Comparison of ENCODE assay signal across 8 cellular contexts in genomic region chr16:86575754-86576557, GRCh38. TPM values are rescaled to one million over a fixed set of nuclear protein-coding genes. Genes with fewer than 3 reads are reported as not detected.
DNase-seq lines count a peak whose midpoint lies in the region; ATAC-seq and TF ChIP-seq lines count a peak whose summit lies in the region.

No MANE protein-coding gene starts in this region.

- H3K27ac Mint-ChIP-seq in Caco-2 (ENCODE audit: unreplicated experiment): peak overlapping the region; percentile 85
- H3K27ac Mint-ChIP-seq in stimulated activated memory B cell treated with anti-CD40 and anti-IgM and Interleukin-4, amounts not matched to agents 10 μg/mL and 1 μg/mL and 100 μg/mL, for 72 hours: no peak overlapping the region

- ATAC-seq in lung (ENCODE audit: insufficient read depth, low FRiP score) (peak; percentile 66), GM21515 (IDR thresholded peaks at IDR 0.05; ENCODE audit: unreplicated experiment) (no peak), GM18870 (IDR thresholded peaks at IDR 0.05; ENCODE audit: unreplicated experiment) (no peak)
- ATAC-seq in stimulated activated memory B cell treated with anti-CD40 and anti-IgM and Interleukin-4, amounts not matched to agents 10 μg/mL and 1 μg/mL and 100 μg/mL, for 72 hours: peak; percentile 50

- H3K4me1 Mint-ChIP-seq in Caco-2 (ENCODE audit: low read depth, unreplicated experiment): peaks cover 12% of the 10 kb centered on the region
- peaks cover 15% of the 10 kb centered on the region for H3K4me1 Mint-ChIP-seq in stimulated activated memory B cell treated with anti-CD40 and anti-IgM and Interleukin-4, amounts not matched to agents 10 μg/mL and 1 μg/mL and 100 μg/mL, for 72 hours

- H3K9ac ChIP-seq in HUES64 (ENCODE audit: low read depth, low read length): no peak overlapping the region

- H3K9me3 Mint-ChIP-seq in Caco-2 (ENCODE audit: unreplicated experiment): no peaks in the 10 kb centered on the region
- H3K9me3 Mint-ChIP-seq in stimulated activated memory B cell treated with anti-CD40 and anti-IgM and Interleukin-4, amounts not matched to agents 10 μg/mL and 1 μg/mL and 100 μg/mL, for 72 hours: no peaks in the 10 kb centered on the region

- POLR2A ChIA-PET in Caco-2 (lab: Charles Lee): interaction anchor here (0.7 kb wide), 1 partner anchor 379 kb away, joined by 6 read pairs; no protein-coding TSS in a partner anchor

- under 1% methylated on average over 53 of the region's 54 CpGs for WGBS in HUES64
- 0% methylated on average over 54 of the region's 54 CpGs for whole genome bisulfite sequencing in ectodermal cell, 2 experiments
- WGBS in lung, 2 donors: 2 to 3% methylated on average over 53 to 54 of the region's 54 CpGs

- H3K36me3 Mint-ChIP-seq in Caco-2 (ENCODE audit: insufficient read depth, unreplicated experiment): peaks cover 10% of the 10 kb centered on the region
- no peaks in the 10 kb centered on the region for H3K36me3 Mint-ChIP-seq in stimulated activated memory B cell treated with anti-CD40 and anti-IgM and Interleukin-4, amounts not matched to agents 10 μg/mL and 1 μg/mL and 100 μg/mL, for 72 hours

- H3K27me3 Mint-ChIP-seq in Caco-2 (ENCODE audit: insufficient read depth, unreplicated experiment): peaks cover 18% of the 10 kb centered on the region
- H3K27me3 Mint-ChIP-seq in stimulated activated memory B cell treated with anti-CD40 and anti-IgM and Interleukin-4, amounts not matched to agents 10 μg/mL and 1 μg/mL and 100 μg/mL, for 72 hours: peaks cover 100% of the 10 kb centered on the region

- H3K36me3 ChIP-seq in Caco-2 (ENCODE audit: control insufficient read depth, insufficient read depth, low read length) (no peaks in the 10 kb centered on the region), HUES64 (ENCODE audit: insufficient read depth, low read length) (no peaks in the 10 kb centered on the region), WERI-Rb-1 (no peaks in the 10 kb centered on the region), ectodermal cell (ENCODE audit: control insufficient read depth, insufficient read depth, low read length) (no peaks in the 10 kb centered on the region), lung (ENCODE audit: control insufficient read depth in 2 of 2, insufficient read depth in 2 of 2, low read length in 2 of 2) (no peaks in the 10 kb centered on the region)

- DNase-seq in Caco-2: peak; percentile 92 to 93
- DNase-seq in WERI-Rb-1: peak; percentile 72
- no peak for DNase-seq in lung (ENCODE audit: low spot score)

- H3K4me1 ChIP-seq in Caco-2 (peaks cover 12% of the 10 kb centered on the region; the same call in 1 of the 2 replicates), HUES64 (ENCODE audit: insufficient read depth, low read length) (peaks cover 40% of the 10 kb centered on the region), ectodermal cell (ENCODE audit: control insufficient read depth, insufficient read depth, low read length) (peaks cover 17% of the 10 kb centered on the region), lung (ENCODE audit: control insufficient read depth in 2 of 2, insufficient read depth in 2 of 2, low read length in 2 of 2) (peaks cover 0 to 13% of the 10 kb centered on the region in 2 donors)

- intact Hi-C loops in Caco-2 (cut with micrococcal nuclease; ENCODE audit: unreplicated experiment): loop anchor here (5.0 kb wide), 2 partner anchors 256 to 486 kb away; no protein-coding TSS in a partner anchor

- H3K4me3 ChIP-seq in Caco-2 (ENCODE audit: low read depth, low read length) (peak overlapping the region; percentile 49), HUES64 (ENCODE audit: low read length) (peak overlapping the region; percentile 63), WERI-Rb-1 (ENCODE audit: low read depth, low read length) (no peak overlapping the region), ectodermal cell (ENCODE audit: insufficient read depth, low read depth, low read length) (peak overlapping the region; percentile 40), lung (peak overlapping the region; percentile 18)

- CTCF ChIA-PET in Caco-2 (lab: Charles Lee): interaction anchor here (0.5 to 1.2 kb wide), 25 partner anchors 11 to 845 kb away, joined by 3 to 13 read pairs (median 5); no protein-coding TSS in a partner anchor

- peak; percentile 63 to 95 for TF ChIP-seq CTCF in Caco-2 (IDR thresholded peaks at IDR 0.05; ENCODE audit: insufficient read depth in 1 of 2, low read depth in 1 of 2, low read length in 1 of 2, severe bottlenecking in 1 of 2, unreplicated experiment in 1 of 2)
- peak; percentile 63 for TF ChIP-seq CTCF in WERI-Rb-1 (IDR thresholded peaks at IDR 0.05; ENCODE audit: low read depth, low read length)
- TF ChIP-seq CTCF in lung (IDR thresholded peaks at IDR 0.05; ENCODE audit: control extremely low read depth, extremely low read depth): no peak

- H3K9me3 ChIP-seq in Caco-2 (no peaks in the 10 kb centered on the region), HUES64 (ENCODE audit: insufficient read depth, low read depth, low read length) (no peaks in the 10 kb centered on the region), WERI-Rb-1 (ENCODE audit: severe bottlenecking) (no peaks in the 10 kb centered on the region), ectodermal cell (ENCODE audit: control insufficient read depth, low read length) (no peaks in the 10 kb centered on the region), lung (ENCODE audit: control insufficient read depth in 2 of 2, insufficient read depth in 1 of 2, low read length in 1 of 2) (no peaks in the 10 kb centered on the region)

- H3K27ac ChIP-seq in HUES64 (ENCODE audit: low read depth, low read length): no peak overlapping the region; the same call in 1 of the 2 replicates
- H3K27ac ChIP-seq in WERI-Rb-1: no peak overlapping the region
- no peak overlapping the region for H3K27ac ChIP-seq in ectodermal cell (ENCODE audit: insufficient read depth, low read depth, low read length, poor library complexity, severe bottlenecking)
- no peak overlapping the region for H3K27ac ChIP-seq in lung (ENCODE audit: low read depth in 1 of 2, low read length in 1 of 2)

- peak overlapping the region; percentile 98 for H3K4me3 Mint-ChIP-seq in Caco-2 (ENCODE audit: unreplicated experiment)
- peak overlapping the region; percentile 75 for H3K4me3 Mint-ChIP-seq in stimulated activated memory B cell treated with anti-CD40 and anti-IgM and Interleukin-4, amounts not matched to agents 10 μg/mL and 1 μg/mL and 100 μg/mL, for 72 hours

- H3K27me3 ChIP-seq in Caco-2 (replicated peaks; ENCODE audit: control insufficient read depth, insufficient read depth, low read length): no peaks in the 10 kb centered on the region
- peaks cover 100% of the 10 kb centered on the region for H3K27me3 ChIP-seq in HUES64 (ENCODE audit: insufficient read depth, low read length)
- H3K27me3 ChIP-seq in WERI-Rb-1 (ENCODE audit: insufficient read depth, low read depth, severe bottlenecking): no peaks in the 10 kb centered on the region
- H3K27me3 ChIP-seq in ectodermal cell (ENCODE audit: control insufficient read depth, insufficient read depth, low read length, poor library complexity, severe bottlenecking): peaks cover 100% of the 10 kb centered on the region
- H3K27me3 ChIP-seq in lung (ENCODE audit: control insufficient read depth, insufficient read depth): peaks cover 17% of the 10 kb centered on the region

- BruUV-seq in Caco-2 (replicated peaks; lab: Mats Ljungman, UMichigan): no TSS peak

RNA-seq across cellular contexts. Expression of gene FOXL1, which starts 2.4 kb away (rescaled TPM):
- 0.11 TPM in 1 of 2 replicates, not detected in the other for total RNA-seq in Caco-2 (2022)
- 0.05 TPM for polyA plus RNA-seq in HUES64 (2013, experiment 1 of 2)
- polyA plus RNA-seq in HUES64 (2013, experiment 2 of 2): 0.19 TPM
- 2.1 TPM for polyA plus RNA-seq in ectodermal cell (2013, experiment 1 of 4)
- 2.8 TPM for polyA plus RNA-seq in ectodermal cell (2013, experiment 2 of 4)
- polyA plus RNA-seq in ectodermal cell (2013, experiment 3 of 4): 0.91 TPM
- 1.2 TPM for polyA plus RNA-seq in ectodermal cell (2013, experiment 4 of 4)
- total RNA-seq in lung: 1 to 10 TPM; 2.0 to 2.5 TPM
- under 1 TPM; 0.41 to 0.68 TPM for polyA plus RNA-seq in lung

RNA-seq across cellular contexts. Expression of gene FOXC2, which starts 9.3 kb away (rescaled TPM):
- total RNA-seq in Caco-2 (2022) (not detected in 2 replicates), lung (1 to 10 TPM in 1 of 2 donors, under 1 TPM in 1; 0.82 to 2.7 TPM)
- polyA plus RNA-seq in HUES64 (2013, experiment 1 of 2): 0.40 TPM
- polyA plus RNA-seq in HUES64 (2013, experiment 2 of 2): 0.70 TPM
- 5.3 TPM for polyA plus RNA-seq in ectodermal cell (2013, experiment 1 of 4)
- polyA plus RNA-seq in ectodermal cell (2013, experiment 2 of 4): 6.9 TPM
- 4.0 TPM for polyA plus RNA-seq in ectodermal cell (2013, experiment 3 of 4)
- polyA plus RNA-seq in ectodermal cell (2013, experiment 4 of 4): 3.2 TPM
- under 1 TPM; 0.37 to 0.43 TPM for polyA plus RNA-seq in lung

RNA-seq across cellular contexts. Expression of gene MTHFSD, which starts 20.9 kb away (rescaled TPM):
- total RNA-seq in Caco-2 (2022): 30.5 and 33.0 TPM in 2 replicates
- 7.2 TPM for polyA plus RNA-seq in HUES64 (2013, experiment 1 of 2)
- 11.6 TPM for polyA plus RNA-seq in HUES64 (2013, experiment 2 of 2)
- 32.3 TPM for polyA plus RNA-seq in ectodermal cell (2013, experiment 1 of 4)
- polyA plus RNA-seq in ectodermal cell (2013, experiment 2 of 4): 26.2 TPM
- polyA plus RNA-seq in ectodermal cell (2013, experiment 3 of 4): 20.6 TPM
- 23.4 TPM for polyA plus RNA-seq in ectodermal cell (2013, experiment 4 of 4)
- total RNA-seq in lung: 10 to 100 TPM; 23.3 to 28.5 TPM
- 1 to 10 TPM; 9.4 to 9.9 TPM for polyA plus RNA-seq in lung

Comparison
In these comparisons a context has a peak if more than half of its experiments do, and no peak if none do; other contexts are left out.
1. ATAC-seq: peak in lung (single experiment) and stimulated activated memory B cell treated with anti-CD40 and anti-IgM and Interleukin-4, amounts not matched to agents 10 μg/mL and 1 μg/mL and 100 μg/mL, for 72 hours (single experiment); none in GM21515 (single experiment) and GM18870 (single experiment).